ENCODE assay signal across 15 cellular contexts in genomic region chr4:2592572-2592971, GRCh38. TPM values are rescaled to one million over a fixed set of nuclear protein-coding genes. Genes with fewer than 3 reads are reported as not detected.
DNase-seq lines count a peak whose midpoint lies in the region; ATAC-seq and TF ChIP-seq lines count a peak whose summit lies in the region.
"Had no signal": no experiment of that assay in that cellular context is flagged by ENCODE, and none has a peak within 500 bp of the region (broad histone marks: within the 10 kb centered on the region; RNA-seq: fewer than 3 reads in every experiment).

No MANE protein-coding gene starts in this region.

- H3K27me3 Mint-ChIP-seq in CD8-positive, alpha-beta T cell (ENCODE audit: low read depth): no peaks in the 10 kb centered on the region
- no peaks in the 10 kb centered on the region for H3K27me3 Mint-ChIP-seq in dendritic cell treated with granulocyte-macrophage colony-stimulating factor and Interleukin-4, amounts not matched to agents 40 ng/mL and 50 ng/mL, for 4 days
- H3K27me3 Mint-ChIP-seq in nephron (ENCODE audit: low read depth): no peaks in the 10 kb centered on the region

- no peak overlapping the region for H3K4me3 Mint-ChIP-seq in CD8-positive, alpha-beta T cell
- no peak overlapping the region for H3K4me3 Mint-ChIP-seq in dendritic cell treated with granulocyte-macrophage colony-stimulating factor and Interleukin-4, amounts not matched to agents 40 ng/mL and 50 ng/mL, for 4 days
- H3K4me3 Mint-ChIP-seq in nephron: no peak overlapping the region
- H3K4me3 Mint-ChIP-seq: activated T-cell treated with anti-CD3 and anti-CD28 coated beads, Interleukin-2, amount 50 U/mL, for 4 hours; T-helper 2 cell treated with Interferon-gamma antibody and Interleukin-4, amounts not matched to agents 5 μg/mL and 100 μg/mL, for 36 hours had no signal

- no peak overlapping the region for H3K4me3 ChIP-seq in CD8-positive, alpha-beta T cell (ENCODE audit: low read depth, low read length)
- H3K4me3 ChIP-seq in HUES48 (ENCODE audit: low read depth, low read length): no peak overlapping the region
- H3K4me3 ChIP-seq: hepatocyte, skin epidermis had no signal

- no peak overlapping the region for H3K27ac ChIP-seq in CD8-positive, alpha-beta T cell (ENCODE audit: low read depth, low read length)
- peak overlapping the region; percentile 25 for H3K27ac ChIP-seq in HUES48 (ENCODE audit: low read depth, low read length)
- H3K27ac ChIP-seq: epithelial cell of prostate, hepatocyte, skin epidermis had no signal

- intact Hi-C loops in CD8-positive, alpha-beta T cell (cut with DNase I, micrococcal nuclease): no loop called here
- intact Hi-C loops in dendritic cell treated with granulocyte-macrophage colony-stimulating factor and Interleukin-4, amounts not matched to agents 40 ng/mL and 50 ng/mL, for 4 days (cut with micrococcal nuclease): no loop called here

- peaks cover 19% of the 10 kb centered on the region for H3K36me3 Mint-ChIP-seq in CD8-positive, alpha-beta T cell
- H3K36me3 Mint-ChIP-seq in dendritic cell treated with granulocyte-macrophage colony-stimulating factor and Interleukin-4, amounts not matched to agents 40 ng/mL and 50 ng/mL, for 4 days (ENCODE audit: low read depth): peaks cover 17% of the 10 kb centered on the region
- H3K36me3 Mint-ChIP-seq in nephron (ENCODE audit: low read depth): peaks cover 9% of the 10 kb centered on the region

- H3K9me3 ChIP-seq in CD8-positive, alpha-beta T cell (ENCODE audit: low read length): no peaks in the 10 kb centered on the region
- H3K9me3 ChIP-seq in HUES48 (ENCODE audit: control insufficient read depth, insufficient read depth, low read length): no peaks in the 10 kb centered on the region

- H3K9me3 Mint-ChIP-seq in CD8-positive, alpha-beta T cell: no peaks in the 10 kb centered on the region
- no peaks in the 10 kb centered on the region for H3K9me3 Mint-ChIP-seq in dendritic cell treated with granulocyte-macrophage colony-stimulating factor and Interleukin-4, amounts not matched to agents 40 ng/mL and 50 ng/mL, for 4 days
- H3K9me3 Mint-ChIP-seq in nephron: no peaks in the 10 kb centered on the region
- H3K9me3 Mint-ChIP-seq: activated T-cell treated with anti-CD3 and anti-CD28 coated beads, Interleukin-2, amount 50 U/mL, for 4 hours; T-helper 2 cell treated with Interferon-gamma antibody and Interleukin-4, amounts not matched to agents 5 μg/mL and 100 μg/mL, for 36 hours had no signal

- peaks cover 32% of the 10 kb centered on the region for H3K4me1 ChIP-seq in CD8-positive, alpha-beta T cell (ENCODE audit: insufficient read depth, low read length)
- peaks cover 39% of the 10 kb centered on the region for H3K4me1 ChIP-seq in HUES48 (ENCODE audit: control insufficient read depth, insufficient read depth, low read length)

- CTCF ChIA-PET in CD8-positive, alpha-beta T cell (lab: Charles Lee): interaction anchor here (0.6 to 1.8 kb wide), 3 partner anchors 8 to 210 kb away, joined by 3 to 4 read pairs (median 3); no protein-coding TSS in a partner anchor

- no peak overlapping the region for H3K9ac ChIP-seq in HUES48 (ENCODE audit: low read depth, low read length)

- no peaks in the 10 kb centered on the region for H3K36me3 ChIP-seq in CD8-positive, alpha-beta T cell (ENCODE audit: insufficient read depth, low read length)
- H3K36me3 ChIP-seq in HUES48 (ENCODE audit: control insufficient read depth, insufficient read depth, low read length): 0 out of 2 replicates have a peak, but pooled peaks cover 6% of the 10 kb centered on the region

- POLR2A ChIA-PET in CD8-positive, alpha-beta T cell (lab: Charles Lee): no interaction called here

- no peak for TF ChIP-seq CTCF in CD8-positive, alpha-beta T cell (IDR thresholded peaks at IDR 0.05)
- no peak for TF ChIP-seq CTCF in nephron (IDR thresholded peaks at IDR 0.05; ENCODE audit: unreplicated experiment in 3 of 3)

- H3K27me3 ChIP-seq in CD8-positive, alpha-beta T cell (ENCODE audit: insufficient read depth, low read length): no peaks in the 10 kb centered on the region
- no peaks in the 10 kb centered on the region for H3K27me3 ChIP-seq in HUES48 (ENCODE audit: control insufficient read depth, insufficient read depth, low read length)
- H3K27me3 ChIP-seq: hepatocyte had no signal

- peak overlapping the region; percentile 69 for H3K27ac Mint-ChIP-seq in CD8-positive, alpha-beta T cell
- peak overlapping the region; percentile 9 for H3K27ac Mint-ChIP-seq in dendritic cell treated with granulocyte-macrophage colony-stimulating factor and Interleukin-4, amounts not matched to agents 40 ng/mL and 50 ng/mL, for 4 days
- H3K27ac Mint-ChIP-seq in nephron: peak overlapping the region; percentile 22 to 34 (median 34)
- H3K27ac Mint-ChIP-seq: T-helper 2 cell treated with Interferon-gamma antibody and Interleukin-4, amounts not matched to agents 5 μg/mL and 100 μg/mL, for 36 hours had no signal

- H3K4me1 Mint-ChIP-seq in CD8-positive, alpha-beta T cell (ENCODE audit: low read depth): peaks cover 74% of the 10 kb centered on the region
- H3K4me1 Mint-ChIP-seq in dendritic cell treated with granulocyte-macrophage colony-stimulating factor and Interleukin-4, amounts not matched to agents 40 ng/mL and 50 ng/mL, for 4 days (ENCODE audit: low read depth): peaks cover 57% of the 10 kb centered on the region
- H3K4me1 Mint-ChIP-seq in nephron: peaks cover 67% of the 10 kb centered on the region

- no peak for DNase-seq in CD8-positive, alpha-beta T cell
- DNase-seq in NCI-H226 (no peak), SW480 (ENCODE audit: low spot score) (no peak), NCI-H510A (lab: John Stamatoyannopoulos, UW) (no peak)
- DNase-seq: activated T-cell treated with anti-CD3 and anti-CD28 coated beads, Interleukin-2, amount 50 U/mL, for 4 hours; KG1; NCI-H2081 treated with DMSO at 0.1 percent for 48 hours had no signal

- ATAC-seq in CD8-positive, alpha-beta T cell: peak; percentile 23
- no peak for ATAC-seq in GM19023 (IDR thresholded peaks at IDR 0.05; ENCODE audit: unreplicated experiment)
- ATAC-seq: activated T-cell treated with anti-CD3 and anti-CD28 coated beads, Interleukin-2, amount 50 U/mL, for 4 hours had no signal

RNA-seq across cellular contexts. Expression of gene FAM193A, which starts 56.1 kb away (rescaled TPM):
- 10 to 100 TPM; 29.0 to 30.2 TPM for total RNA-seq in CD8-positive, alpha-beta T cell

Comparison
In these comparisons a context has a peak if more than half of its experiments do, and no peak if none do; other contexts are left out.
1. H3K27ac Mint-ChIP-seq: peak in every context shown above with its lines; median percentile 69 in CD8-positive, alpha-beta T cell; 34 in nephron; 9 in dendritic cell treated with granulocyte-macrophage colony-stimulating factor and Interleukin-4, amounts not matched to agents 40 ng/mL and 50 ng/mL, for 4 days.